ENCODE assay signal across 20 cellular contexts in genomic region chrX:34288782-34289181, GRCh38.
A peak's percentile ranks its signal among the peaks of the same experiment; 100 is the strongest.
DNase-seq lines count a peak whose midpoint lies in the region; ATAC-seq, FAIRE-seq and TF ChIP-seq lines count a peak whose summit lies in the region.
"Had no signal": no experiment of that assay in that cellular context is flagged by ENCODE, and none has a peak within 500 bp of the region (broad histone marks: within the 10 kb centered on the region; RNA-seq: fewer than 3 reads in every experiment).

No MANE protein-coding gene starts in this region.

- FAIRE-seq in astrocyte (lab: Jason Lieb, UNC): peak; percentile 79
- FAIRE-seq in endothelial cell of umbilical vein (lab: Jason Lieb, UNC): peak; percentile 96
- FAIRE-seq: A204.1, GM12878 had no signal

- H3K27me3 ChIP-seq in ACC112 (ENCODE audit: insufficient read depth, low read length) (no peaks in the 10 kb centered on the region), astrocyte (ENCODE audit: insufficient read depth, low read length) (no peaks in the 10 kb centered on the region), endothelial cell of umbilical vein (ENCODE audit: control insufficient read depth in 2 of 2, insufficient read depth in 2 of 2, low read length in 2 of 2) (no peaks in the 10 kb centered on the region)
- H3K27me3 ChIP-seq: MG63 had no signal

- H3K4me1 ChIP-seq in ACC112 (ENCODE audit: control insufficient read depth, insufficient read depth, low read length, unreplicated experiment) (peaks cover 10% of the 10 kb centered on the region), astrocyte (ENCODE audit: insufficient read depth, low read length) (no peaks in the 10 kb centered on the region), endothelial cell of umbilical vein (ENCODE audit: control insufficient read depth, extremely low read depth, insufficient read depth, low read length) (peaks cover 12% of the 10 kb centered on the region)

- dilution Hi-C loops in endothelial cell of umbilical vein (cut with MboI; ENCODE audit: extremely low pct_ligation_motif_present, low sequenced_read_pairs): no loop called here

- H3K4me3 Mint-ChIP-seq in astrocyte (ENCODE audit: unreplicated experiment) (no peak overlapping the region), nephron progenitor cell (peak overlapping the region; percentile 39), T-helper 17 cell (no peak overlapping the region)
- H3K4me3 Mint-ChIP-seq in activated T-helper 17 cell treated with anti-CD3 and anti-CD28 coated beads, Interleukin-2, amount 50 U/mL, for 72 hours: no peak overlapping the region
- H3K4me3 Mint-ChIP-seq: GM23338 had no signal

- TF ChIP-seq CTCF in astrocyte (IDR thresholded peaks at IDR 0.05; ENCODE audit: insufficient read depth, low read depth, low read length): no peak
- no peak for TF ChIP-seq CTCF in endothelial cell of umbilical vein (IDR thresholded peaks at IDR 0.05; ENCODE audit: extremely low read depth in 1 of 2, insufficient read depth in 1 of 2, low read depth in 1 of 2, low read length in 2 of 2)
- TF ChIP-seq CTCF in nephron progenitor cell (IDR thresholded peaks at IDR 0.05): no peak

- H3K9me1 ChIP-seq in endothelial cell of umbilical vein (replicated peaks; ENCODE audit: control insufficient read depth, extremely low read depth, insufficient read depth, low read length): no peaks in the 10 kb centered on the region

- H3K27ac ChIP-seq in ACC112 (ENCODE audit: low read depth, low read length): no peak overlapping the region
- no peak overlapping the region for H3K27ac ChIP-seq in astrocyte (ENCODE audit: low read depth, low read length)
- H3K27ac ChIP-seq in endothelial cell of umbilical vein (ENCODE audit: insufficient read depth, low read depth, low read length): peak overlapping the region; percentile 48

- H3K27me3 Mint-ChIP-seq in astrocyte (ENCODE audit: low read depth, unreplicated experiment): no peaks in the 10 kb centered on the region
- H3K27me3 Mint-ChIP-seq in nephron progenitor cell (ENCODE audit: low read depth, poor library complexity): no peaks in the 10 kb centered on the region
- H3K27me3 Mint-ChIP-seq in activated T-helper 17 cell treated with anti-CD3 and anti-CD28 coated beads, Interleukin-2, amount 50 U/mL, for 72 hours: no peaks in the 10 kb centered on the region
- no peaks in the 10 kb centered on the region for H3K27me3 Mint-ChIP-seq in T-helper 17 cell

- peak overlapping the region; percentile 5 for H3K4me2 ChIP-seq in astrocyte (ENCODE audit: low read length)
- peak overlapping the region; percentile 55 for H3K4me2 ChIP-seq in endothelial cell of umbilical vein (ENCODE audit: insufficient read depth, low read length)
- H3K4me2 ChIP-seq: GM23338 had no signal

- intact Hi-C loops in endothelial cell of umbilical vein (cut with micrococcal nuclease): loop anchor here (10.0 kb wide), 1 partner anchor 54 kb away; no protein-coding TSS in a partner anchor

- H3K4me3 ChIP-seq in ACC112 (ENCODE audit: low read depth, low read length): no peak overlapping the region
- H3K4me3 ChIP-seq in astrocyte (ENCODE audit: insufficient read depth, low read depth, low read length): no peak overlapping the region
- H3K4me3 ChIP-seq in endothelial cell of umbilical vein (replicated peaks in 1 of 3; ENCODE audit: insufficient read depth in 1 of 3, low read depth in 1 of 3, low read length in 3 of 3): no peak overlapping the region
- H3K4me3 ChIP-seq: GM12878, GM23338, MG63 had no signal

- H3K9ac ChIP-seq in astrocyte (ENCODE audit: low read length): no peak overlapping the region
- peak overlapping the region; percentile 9 for H3K9ac ChIP-seq in endothelial cell of umbilical vein (replicated peaks; ENCODE audit: extremely low read depth, insufficient read depth, low read length)

- H3K4me1 Mint-ChIP-seq in astrocyte (ENCODE audit: low read depth, unreplicated experiment) (peaks cover 5% of the 10 kb centered on the region), nephron progenitor cell (peaks cover 19% of the 10 kb centered on the region), T-helper 17 cell (no peaks in the 10 kb centered on the region)
- H3K4me1 Mint-ChIP-seq in activated T-helper 17 cell treated with anti-CD3 and anti-CD28 coated beads, Interleukin-2, amount 50 U/mL, for 72 hours: no peaks in the 10 kb centered on the region
- H3K4me1 Mint-ChIP-seq: GM23338 had no signal

- ATAC-seq in GM19023 (IDR thresholded peaks at IDR 0.05; ENCODE audit: unreplicated experiment): no peak
- ATAC-seq in activated T-helper 17 cell treated with anti-CD3 and anti-CD28 coated beads, Interleukin-2, amount 50 U/mL, for 72 hours (replicated peaks): no peak
- ATAC-seq in T-helper 17 cell: no peak
- ATAC-seq: GM12878, GM23338, Panc1, Right ventricle myocardium inferior had no signal

- H3K9me3 Mint-ChIP-seq in astrocyte (ENCODE audit: unreplicated experiment) (no peaks in the 10 kb centered on the region), nephron progenitor cell (peaks cover under 1% of the 10 kb centered on the region)
- peaks cover 7% of the 10 kb centered on the region for H3K9me3 Mint-ChIP-seq in activated T-helper 17 cell treated with anti-CD3 and anti-CD28 coated beads, Interleukin-2, amount 50 U/mL, for 72 hours
- H3K9me3 Mint-ChIP-seq: GM23338 had no signal

- H3K27ac Mint-ChIP-seq in astrocyte (ENCODE audit: unreplicated experiment): no peak overlapping the region
- peak overlapping the region; percentile 89 for H3K27ac Mint-ChIP-seq in nephron progenitor cell
- no peak overlapping the region for H3K27ac Mint-ChIP-seq in activated T-helper 17 cell treated with anti-CD3 and anti-CD28 coated beads, Interleukin-2, amount 50 U/mL, for 72 hours
- no peak overlapping the region for H3K27ac Mint-ChIP-seq in T-helper 17 cell
- H3K27ac Mint-ChIP-seq: GM23338 had no signal

- POLR2A ChIA-PET in endothelial cell of umbilical vein (lab: Charles Lee): no interaction called here

- no peaks in the 10 kb centered on the region for H3K9me3 ChIP-seq in astrocyte (ENCODE audit: insufficient read depth, low read depth, low read length)
- H3K9me3 ChIP-seq in endothelial cell of umbilical vein (replicated peaks; ENCODE audit: control insufficient read depth, insufficient read depth, low read length): no peaks in the 10 kb centered on the region
- H3K9me3 ChIP-seq in T-helper 17 cell (ENCODE audit: control insufficient read depth, low read length, poor library complexity, severe bottlenecking): no peaks in the 10 kb centered on the region
- H3K9me3 ChIP-seq: MG63 had no signal

- peak overlapping the region; percentile 68 for H2AFZ ChIP-seq in ACC112 (ENCODE audit: low read length, unreplicated experiment)
- H2AFZ ChIP-seq in astrocyte (ENCODE audit: low read depth, low read length): no peak overlapping the region
- H2AFZ ChIP-seq in endothelial cell of umbilical vein (ENCODE audit: low read depth, low read length): no peak overlapping the region
- H2AFZ ChIP-seq: GM23338 had no signal

- no peak for TF ChIP-seq POLR2A in endothelial cell of umbilical vein (IDR thresholded peaks at IDR 0.05; ENCODE audit: low read depth, low read length)

- DNase-seq in astrocyte (ENCODE audit: low read depth) (no peak), endothelial cell of umbilical vein (ENCODE audit: low read depth, low spot score) (peak; percentile 85), nephron progenitor cell (no peak), T-helper 17 cell (no peak)
- no peak for DNase-seq in activated effector memory CD4-positive, alpha-beta T cell treated with Interleukin-2 at 50 U/mL for 16 hours
- DNase-seq: C1 segment of cervical spinal cord, DND-41, GDM1, MG63, NCI-H1092, NCI-H2227 treated with DMSO at 0.1 percent for 48 hours, NCI-H524 had no signal

- H3K79me2 ChIP-seq in ACC112 (ENCODE audit: control insufficient read depth, insufficient read depth, low read length, unreplicated experiment): no peaks in the 10 kb centered on the region
- H3K79me2 ChIP-seq in astrocyte (ENCODE audit: insufficient read depth, low read length): no peaks in the 10 kb centered on the region
- no peaks in the 10 kb centered on the region for H3K79me2 ChIP-seq in endothelial cell of umbilical vein (ENCODE audit: control insufficient read depth, insufficient read depth, low read length)

- no peaks in the 10 kb centered on the region for H3K36me3 Mint-ChIP-seq in astrocyte (ENCODE audit: low read depth, unreplicated experiment)
- no peaks in the 10 kb centered on the region for H3K36me3 Mint-ChIP-seq in nephron progenitor cell (ENCODE audit: low read depth)
- H3K36me3 Mint-ChIP-seq in activated T-helper 17 cell treated with anti-CD3 and anti-CD28 coated beads, Interleukin-2, amount 50 U/mL, for 72 hours (ENCODE audit: low read depth): no peaks in the 10 kb centered on the region
- no peaks in the 10 kb centered on the region for H3K36me3 Mint-ChIP-seq in T-helper 17 cell (ENCODE audit: low read depth)

- H3K36me3 ChIP-seq in ACC112 (ENCODE audit: insufficient read depth, low read length) (no peaks in the 10 kb centered on the region), astrocyte (ENCODE audit: insufficient read depth, low read length) (no peaks in the 10 kb centered on the region), endothelial cell of umbilical vein (ENCODE audit: control insufficient read depth in 2 of 2, extremely low read depth in 1 of 2, insufficient read depth in 2 of 2, low read length in 2 of 2) (no peaks in the 10 kb centered on the region)
- H3K36me3 ChIP-seq: MG63 had no signal

- CTCF ChIA-PET in endothelial cell of umbilical vein (lab: Charles Lee): interaction anchor here (0.9 to 1.6 kb wide), 3 partner anchors 9 to 854 kb away, joined by 3 to 4 read pairs (median 3); no protein-coding TSS in a partner anchor

- BruUV-seq in endothelial cell of umbilical vein (replicated peaks; lab: Mats Ljungman, UMichigan): no TSS peak

- H4K20me1 ChIP-seq in astrocyte (ENCODE audit: insufficient read depth, low read length): no peaks in the 10 kb centered on the region
- no peaks in the 10 kb centered on the region for H4K20me1 ChIP-seq in endothelial cell of umbilical vein (replicated peaks; ENCODE audit: control insufficient read depth, extremely low read depth, insufficient read depth, low read length)

TF ChIP-seq in endothelial cell of umbilical vein, 7 proteins besides CTCF, POLR2A, EP300 and RAD21:
- no peak for TF ChIP-seq EZH2 (IDR thresholded peaks at IDR 0.05; ENCODE audit: borderline replicate concordance, low read depth, low read length, severe bottlenecking)
- peak; percentile 27 for TF ChIP-seq JUN (IDR thresholded peaks at IDR 0.05; ENCODE audit: borderline replicate concordance, insufficient read depth, insufficient read length, low read depth)
- TF ChIP-seq MYC (IDR thresholded peaks at IDR 0.05; ENCODE audit: low read depth, low read length): no peak
- TF ChIP-seq FOS (IDR thresholded peaks at IDR 0.05; ENCODE audit: borderline replicate concordance, insufficient read depth, low read length): peak; percentile 12
